1 cellular context compared by ENCODE assay signal in the genomic region with DNA sequence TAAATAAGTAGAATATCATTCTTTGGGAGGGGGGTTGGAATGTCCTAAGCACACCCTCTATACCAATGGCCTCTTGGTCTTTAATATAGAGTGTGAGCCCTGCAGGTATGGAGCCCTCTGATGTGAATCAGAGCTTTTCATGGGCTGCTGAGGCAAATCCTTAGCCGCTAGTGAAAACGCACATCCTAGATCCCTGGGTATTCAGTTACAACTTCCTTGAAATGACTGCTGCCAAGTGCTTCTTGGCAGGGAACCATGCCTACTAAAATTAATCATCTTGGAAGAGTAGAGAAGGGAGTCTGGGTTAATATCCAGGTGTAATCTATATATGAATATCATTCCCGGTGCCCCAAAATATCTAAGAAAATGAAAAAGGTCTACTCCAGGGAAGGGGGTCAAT.
TF ChIP-seq lines count a peak whose summit lies in the region.

No MANE protein-coding gene starts in this region.

TF ChIP-seq in SK-N-SH, 30 proteins besides CTCF, POLR2A, EP300 and RAD21:
- TF ChIP-seq NFIC (IDR thresholded peaks at IDR 0.05; ENCODE audit: borderline replicate concordance) (0 out of 2 replicates have a peak, but pooled peaks have one; percentile 17), TEAD4 (IDR thresholded peaks at IDR 0.05; ENCODE audit: borderline replicate concordance, insufficient read depth) (no peak)
